In genomic region chr17:57506253-57506911, GRCh38 we compare ENCODE assay signal across 2 cellular contexts.
TF ChIP-seq lines count a peak whose summit lies in the region.

No MANE protein-coding gene starts in this region.

TF ChIP-seq in GM12878, 131 proteins besides CTCF, POLR2A, EP300 and RAD21 (continued from another document):
- TF ChIP-seq CHD1 (IDR thresholded peaks at IDR 0.05; ENCODE audit: low read depth, low read length) (no peak), TAF1 (IDR thresholded peaks at IDR 0.05; ENCODE audit: borderline replicate concordance, low read depth, low read length) (no peak), ESRRA (IDR thresholded peaks at IDR 0.05; ENCODE audit: low read length) (no peak), SMARCA5 (IDR thresholded peaks at IDR 0.05) (no peak), ZBED1 (IDR thresholded peaks at IDR 0.05; ENCODE audit: borderline replicate concordance) (no peak), IRF4 (IDR thresholded peaks at IDR 0.05; ENCODE audit: low read depth, low read length) (no peak), SMAD5 (IDR thresholded peaks at IDR 0.05; ENCODE audit: low read depth) (no peak), RBBP5 (conservative IDR thresholded peaks at IDR 0.05) (no peak), EED (IDR thresholded peaks at IDR 0.05; ENCODE audit: low read depth) (no peak), CEBPZ (IDR thresholded peaks at IDR 0.05; ENCODE audit: low read depth, low read length) (no peak), ZBTB4 (CRISPR knock-in tag; IDR thresholded peaks at IDR 0.05) (no peak), HDAC2 (IDR thresholded peaks at IDR 0.05) (no peak), NR2C2 (IDR thresholded peaks at IDR 0.05; ENCODE audit: borderline replicate concordance, control insufficient read depth, insufficient read length, low read depth) (no peak), CBFB (IDR thresholded peaks at IDR 0.05; ENCODE audit: low read depth) (no peak), MAX (IDR thresholded peaks at IDR 0.05; ENCODE audit: low read depth, low read length) (no peak), TCF3 (IDR thresholded peaks at IDR 0.05; ENCODE audit: borderline replicate concordance, insufficient read depth, low read depth, low read length) (no peak), IKZF1 (conservative IDR thresholded peaks at IDR 0.05) (no peak)

TF ChIP-seq in neural cell, 6 proteins besides CTCF, POLR2A, EP300 and RAD21:
- TF ChIP-seq REST (IDR thresholded peaks at IDR 0.05; ENCODE audit: borderline replicate concordance) (no peak), EZH2 (IDR thresholded peaks at IDR 0.05; ENCODE audit: borderline replicate concordance, insufficient read depth, low read length, poor library complexity, severe bottlenecking) (no peak), SMC3 (conservative IDR thresholded peaks at IDR 0.05; ENCODE audit: poor library complexity) (no peak), TAF1 (IDR thresholded peaks at IDR 0.05; ENCODE audit: low read depth) (no peak)
